Comparison of ENCODE assay signal across 7 cellular contexts in the genomic region with DNA sequence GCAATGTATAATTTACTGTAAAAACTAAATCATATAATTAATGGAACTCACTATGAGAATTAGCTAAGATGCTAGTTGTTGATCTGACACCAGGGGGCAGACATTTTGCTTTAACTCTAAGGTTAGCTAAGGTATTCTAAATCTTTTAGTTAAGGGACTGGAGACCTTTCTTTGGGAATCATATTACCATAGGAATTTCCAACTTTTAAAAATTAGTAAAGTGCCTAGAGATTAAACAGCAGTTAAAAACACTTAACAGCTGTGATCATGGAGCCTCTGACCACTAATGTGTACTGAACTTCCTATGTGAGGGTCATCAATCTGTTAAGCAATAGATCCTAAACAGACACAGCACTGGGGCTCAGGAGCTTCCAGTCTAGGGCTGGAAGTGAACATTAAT.
A peak's percentile ranks its signal among the peaks of the same experiment; 100 is the strongest.
DNase-seq lines count a peak whose midpoint lies in the region; ATAC-seq, FAIRE-seq and TF ChIP-seq lines count a peak whose summit lies in the region.

No MANE protein-coding gene starts in this region.

- no peak overlapping the region for H3K27ac ChIP-seq in OCI-LY1 (ENCODE audit: low read depth, low read length, poor library complexity, severe bottlenecking)
- no peak overlapping the region for H3K27ac ChIP-seq in neural cell (ENCODE audit: low read length)
- no peak overlapping the region for H3K27ac ChIP-seq in aorta (ENCODE audit: low read depth in 1 of 2, low read length in 2 of 2)

- H3K4me1 ChIP-seq in OCI-LY1 (ENCODE audit: insufficient read depth, low read length, severe bottlenecking) = no peaks in the 10 kb centered on the region
- no peaks in the 10 kb centered on the region for H3K4me1 ChIP-seq in aorta (ENCODE audit: control insufficient read depth in 1 of 2, insufficient read depth in 2 of 2, low read length in 2 of 2)

- H4K20me1 ChIP-seq in OCI-LY1 (ENCODE audit: insufficient read depth, low read length) (no peaks in the 10 kb centered on the region), neural cell (ENCODE audit: insufficient read depth) (no peaks in the 10 kb centered on the region)

- H2AFZ ChIP-seq in OCI-LY1 (ENCODE audit: low read length) (no peak overlapping the region), neural cell (ENCODE audit: low read depth, low read length) (no peak overlapping the region)

- no peaks in the 10 kb centered on the region for H3K9me3 ChIP-seq in OCI-LY1 (ENCODE audit: low read length)
- H3K9me3 ChIP-seq in neural cell (ENCODE audit: low read length) = no peaks in the 10 kb centered on the region
- no peaks in the 10 kb centered on the region for H3K9me3 ChIP-seq in aorta (ENCODE audit: control insufficient read depth, low read length)

- H3K27me3 ChIP-seq in OCI-LY1 (ENCODE audit: insufficient read depth, low read length) (no peaks in the 10 kb centered on the region), neural cell (ENCODE audit: insufficient read depth, low read depth, low read length) (no peaks in the 10 kb centered on the region), aorta (ENCODE audit: control insufficient read depth in 1 of 2, insufficient read depth in 2 of 2, low read length in 1 of 2) (no peaks in the 10 kb centered on the region)

- TF ChIP-seq EP300 in neural cell (conservative IDR thresholded peaks at IDR 0.05; ENCODE audit: poor library complexity, severe bottlenecking) = no peak

- TF ChIP-seq CTCF in OCI-LY1 (IDR thresholded peaks at IDR 0.05; ENCODE audit: low read length) = peak; percentile 64
- peak; percentile 68 for TF ChIP-seq CTCF in neural cell (IDR thresholded peaks at IDR 0.05; ENCODE audit: poor library complexity, severe bottlenecking)

- H3K9me2 ChIP-seq in OCI-LY1 (ENCODE audit: low read depth, low read length) (no peaks in the 10 kb centered on the region), neural cell (ENCODE audit: insufficient read depth, low read length) (no peaks in the 10 kb centered on the region)

- H3F3A ChIP-seq in OCI-LY1 (ENCODE audit: insufficient read depth, low read length) (no peaks in the 10 kb centered on the region), neural cell (ENCODE audit: insufficient read depth, low read length, poor library complexity, severe bottlenecking) (no peaks in the 10 kb centered on the region)

- H3K36me3 ChIP-seq in OCI-LY1 (ENCODE audit: insufficient read depth, low read length) (no peaks in the 10 kb centered on the region), neural cell (ENCODE audit: insufficient read depth, low read length) (no peaks in the 10 kb centered on the region), aorta (ENCODE audit: control insufficient read depth in 1 of 2, insufficient read depth in 2 of 2, low read length in 1 of 2) (no peaks in the 10 kb centered on the region)

- FAIRE-seq in G401.6 (lab: Jason Lieb, UNC) = peak; percentile 97
- peak; percentile 98 for FAIRE-seq in endometrium (lab: Jason Lieb, UNC)

- DNase-seq in aorta = no peak

- H3K4me3 ChIP-seq in OCI-LY1 (ENCODE audit: low read depth, low read length, poor library complexity, severe bottlenecking) (no peak overlapping the region), neural cell (ENCODE audit: low read length) (no peak overlapping the region), aorta (ENCODE audit: low read length in 2 of 2) (no peak overlapping the region)

- H3K79me2 ChIP-seq in OCI-LY1 (ENCODE audit: insufficient read depth, low read length) (no peaks in the 10 kb centered on the region), neural cell (replicated peaks; ENCODE audit: insufficient read depth, low read length) (no peaks in the 10 kb centered on the region)

- H3K9ac ChIP-seq in OCI-LY1 (ENCODE audit: low read length) (no peak overlapping the region), neural cell (ENCODE audit: low read length) (no peak overlapping the region)

- intact Hi-C loops in aorta (cut with DNase I) = loop anchor here in 1 of 2 donors (2.0 kb wide), 1 partner anchor 238 kb away; a partner anchor contains a TSS

- H3K4me2 ChIP-seq in OCI-LY1 (ENCODE audit: low read length) (no peak overlapping the region), neural cell (ENCODE audit: low read length) (no peak overlapping the region)

- peak; percentile 62 for TF ChIP-seq RAD21 in neural cell (conservative IDR thresholded peaks at IDR 0.05)

- ATAC-seq in HG03175 (IDR thresholded peaks at IDR 0.05; ENCODE audit: unreplicated experiment) = peak; percentile 66
- no peak for ATAC-seq in aorta (ENCODE audit: low FRiP score)
- ATAC-seq in esophagus mucosa = no peak

TF ChIP-seq in neural cell, 6 proteins besides CTCF, POLR2A, EP300 and RAD21:
- TF ChIP-seq POLR2AphosphoS5 (IDR thresholded peaks at IDR 0.05) = no peak
- no peak for TF ChIP-seq TAF1 (IDR thresholded peaks at IDR 0.05; ENCODE audit: low read depth)
- TF ChIP-seq EZH2 (IDR thresholded peaks at IDR 0.05; ENCODE audit: borderline replicate concordance, insufficient read depth, low read length, poor library complexity, severe bottlenecking) = no peak
- peak; percentile 74 for TF ChIP-seq SMC3 (conservative IDR thresholded peaks at IDR 0.05; ENCODE audit: poor library complexity)
- TF ChIP-seq, protein P1, sequence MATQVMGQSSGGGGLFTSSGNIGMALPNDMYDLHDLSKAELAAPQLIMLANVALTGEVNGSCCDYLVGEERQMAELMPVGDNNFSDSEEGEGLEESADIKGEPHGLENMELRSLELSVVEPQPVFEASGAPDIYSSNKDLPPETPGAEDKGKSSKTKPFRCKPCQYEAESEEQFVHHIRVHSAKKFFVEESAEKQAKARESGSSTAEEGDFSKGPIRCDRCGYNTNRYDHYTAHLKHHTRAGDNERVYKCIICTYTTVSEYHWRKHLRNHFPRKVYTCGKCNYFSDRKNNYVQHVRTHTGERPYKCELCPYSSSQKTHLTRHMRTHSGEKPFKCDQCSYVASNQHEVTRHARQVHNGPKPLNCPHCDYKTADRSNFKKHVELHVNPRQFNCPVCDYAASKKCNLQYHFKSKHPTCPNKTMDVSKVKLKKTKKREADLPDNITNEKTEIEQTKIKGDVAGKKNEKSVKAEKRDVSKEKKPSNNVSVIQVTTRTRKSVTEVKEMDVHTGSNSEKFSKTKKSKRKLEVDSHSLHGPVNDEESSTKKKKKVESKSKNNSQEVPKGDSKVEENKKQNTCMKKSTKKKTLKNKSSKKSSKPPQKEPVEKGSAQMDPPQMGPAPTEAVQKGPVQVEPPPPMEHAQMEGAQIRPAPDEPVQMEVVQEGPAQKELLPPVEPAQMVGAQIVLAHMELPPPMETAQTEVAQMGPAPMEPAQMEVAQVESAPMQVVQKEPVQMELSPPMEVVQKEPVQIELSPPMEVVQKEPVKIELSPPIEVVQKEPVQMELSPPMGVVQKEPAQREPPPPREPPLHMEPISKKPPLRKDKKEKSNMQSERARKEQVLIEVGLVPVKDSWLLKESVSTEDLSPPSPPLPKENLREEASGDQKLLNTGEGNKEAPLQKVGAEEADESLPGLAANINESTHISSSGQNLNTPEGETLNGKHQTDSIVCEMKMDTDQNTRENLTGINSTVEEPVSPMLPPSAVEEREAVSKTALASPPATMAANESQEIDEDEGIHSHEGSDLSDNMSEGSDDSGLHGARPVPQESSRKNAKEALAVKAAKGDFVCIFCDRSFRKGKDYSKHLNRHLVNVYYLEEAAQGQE (IDR thresholded peaks at IDR 0.05; ENCODE audit: borderline replicate concordance) = no peak
- TF ChIP-seq MXI1 (conservative IDR thresholded peaks at IDR 0.05; ENCODE audit: poor library complexity, severe bottlenecking) = no peak
